ENCODE assay signal across 35 cellular contexts in the genomic region with DNA sequence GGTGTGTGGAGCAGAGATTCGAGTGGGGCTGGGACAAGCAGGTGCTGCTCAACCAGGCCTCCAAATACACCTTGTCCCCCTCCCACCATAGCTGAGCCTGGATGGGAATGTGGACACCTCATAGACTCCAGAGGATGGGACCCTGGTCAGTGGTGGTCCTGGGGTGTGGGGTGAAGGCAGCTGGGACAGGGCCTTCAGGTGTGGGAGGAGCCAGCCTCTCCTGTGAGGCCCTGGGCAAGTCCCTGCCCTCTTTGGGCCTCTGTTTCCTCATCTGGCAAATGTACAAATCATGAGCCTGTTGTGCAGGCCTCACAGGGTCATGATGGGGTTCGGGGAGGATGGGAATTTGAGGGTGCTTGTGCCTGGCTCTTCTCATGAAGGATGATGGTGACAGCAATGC.
"Had no signal": no experiment of that assay in that cellular context is flagged by ENCODE, and none has a peak within 500 bp of the region (broad histone marks: within the 10 kb centered on the region; RNA-seq: fewer than 3 reads in every experiment).

No MANE protein-coding gene starts in this region.

- H3K27ac ChIP-seq: KMS-11 had no signal

- H3K36me3 ChIP-seq: MG63 had no signal

- DNase-seq: Karpas-422, Kasumi-1, KG1, MG63, MM.1S, MV-4-11, NCI-H1048, NCI-H1092, NCI-H1092 treated with DMSO at 0.1 percent for 48 hours, NCI-H1105, NCI-H1105 treated with DMSO at 0.1 percent for 48 hours, NCI-H1417, NCI-H1417 treated with DMSO at 0.1 percent for 48 hours, NCI-H1436, NCI-H1436 treated with DMSO at 0.1 percent for 48 hours, NCI-H146, NCI-H1694, NCI-H1694 treated with DMSO at 0.1 percent for 48 hours, NCI-H187, NCI-H187 treated with DMSO at 0.1 percent for 48 hours, NCI-H1930, NCI-H2029, NCI-H2029 treated with DMSO at 0.1 percent for 48 hours, NCI-H2081, NCI-H2081 treated with DMSO at 0.1 percent for 48 hours, NCI-H2107, NCI-H2171, NCI-H2171 treated with DMSO at 0.1 percent for 48 hours, NCI-H2227 treated with DMSO at 0.1 percent for 48 hours, NCI-H226, NCI-H345, NCI-H446, NCI-H446 treated with DMSO at 0.1 percent for 48 hours, NCI-H510A had no signal

- H3K9ac ChIP-seq: KMS-11 had no signal

- H3K9me3 ChIP-seq: MG63 had no signal

- H3K4me3 ChIP-seq: MG63 had no signal

- H3K27me3 ChIP-seq: MG63 had no signal
